ENCODE assay signal across 1 cellular context in genomic region chr1:23691499-23692307, GRCh38.
A peak's percentile ranks its signal among the peaks of the same experiment; 100 is the strongest.
TF ChIP-seq lines count a peak whose summit lies in the region.

Gene RPL11, plus strand, starts transcription at chr1:23691806. Its CDS starts 18 bp downstream, at chr1:23691824.

TF ChIP-seq in HepG2, 621 proteins besides CTCF, POLR2A, EP300 and RAD21 (continued from another document and continues in another):
- no peak for TF ChIP-seq USF2 (IDR thresholded peaks at IDR 0.05; ENCODE audit: low read depth, low read length)
- TF ChIP-seq USF2 (CRISPR knock-in tag; IDR thresholded peaks at IDR 0.05; ENCODE audit: borderline replicate concordance) = no peak
- TF ChIP-seq ZNF160 (CRISPR knock-in tag; IDR thresholded peaks at IDR 0.05) = 0 out of 2 replicates have a peak, but pooled peaks have one; percentile 23
- no peak for TF ChIP-seq ZBTB40 (IDR thresholded peaks at IDR 0.05)
- TF ChIP-seq ZBTB40 (CRISPR knock-in tag; IDR thresholded peaks at IDR 0.05) = peak; percentile 82
- TF ChIP-seq E2F2 (CRISPR knock-in tag; IDR thresholded peaks at IDR 0.05; ENCODE audit: borderline replicate concordance) = no peak
- no peak for TF ChIP-seq GPBP1L1 (CRISPR knock-in tag; IDR thresholded peaks at IDR 0.05)
- peak; percentile 70; the same call in 1 of the 2 replicates for TF ChIP-seq LBX2 (CRISPR knock-in tag; IDR thresholded peaks at IDR 0.05; ENCODE audit: borderline replicate concordance)
- TF ChIP-seq SRY (CRISPR knock-in tag; IDR thresholded peaks at IDR 0.05) = peak; percentile 61; the same call in 1 of the 2 replicates
- peak; percentile 82 for TF ChIP-seq ZNF446 (CRISPR knock-in tag; IDR thresholded peaks at IDR 0.05)
- TF ChIP-seq SATB2 (CRISPR knock-in tag; IDR thresholded peaks at IDR 0.05) = no peak
- TF ChIP-seq MAZ (IDR thresholded peaks at IDR 0.05; ENCODE audit: borderline replicate concordance, low read depth, low read length) = no peak
- TF ChIP-seq MAZ (CRISPR knock-in tag; IDR thresholded peaks at IDR 0.05; ENCODE audit: low read depth) = peak; percentile 74
- peak; percentile 87; the same call in 1 of the 2 replicates for TF ChIP-seq AHR (CRISPR knock-in tag; IDR thresholded peaks at IDR 0.05)
- TF ChIP-seq KDM3A (CRISPR knock-in tag; IDR thresholded peaks at IDR 0.05; ENCODE audit: low read depth) = peak; percentile 62; the same call in 1 of the 2 replicates
- no peak for TF ChIP-seq ZBED4 (CRISPR knock-in tag; IDR thresholded peaks at IDR 0.05; ENCODE audit: borderline replicate concordance)
- TF ChIP-seq THAP8 (CRISPR knock-in tag; IDR thresholded peaks at IDR 0.05; ENCODE audit: borderline replicate concordance) = no peak; the same call in 1 of the 2 replicates
- peak; percentile 83 to 90 for TF ChIP-seq HMGXB4 (CRISPR knock-in tag; IDR thresholded peaks at IDR 0.05; ENCODE audit: borderline replicate concordance in 1 of 2, low read depth in 1 of 2)
- TF ChIP-seq DRAP1 (CRISPR knock-in tag; IDR thresholded peaks at IDR 0.05) = peak; percentile 97
- no peak for TF ChIP-seq ZSCAN21 (CRISPR knock-in tag; IDR thresholded peaks at IDR 0.05; ENCODE audit: borderline replicate concordance)
- TF ChIP-seq TP53 (CRISPR knock-in tag; conservative IDR thresholded peaks at IDR 0.05) = 0 out of 2 replicates have a peak, but pooled peaks have one; percentile 42
- TF ChIP-seq ZNF576 (CRISPR knock-in tag; IDR thresholded peaks at IDR 0.05) = peak; percentile 86; the same call in 1 of the 2 replicates
- TF ChIP-seq GMEB2 (CRISPR knock-in tag; IDR thresholded peaks at IDR 0.05; ENCODE audit: low read depth) = no peak
- no peak for TF ChIP-seq SYNCRIP (IDR thresholded peaks at IDR 0.05; ENCODE audit: insufficient read depth, low read depth, low read length)
- no peak for TF ChIP-seq SP1 (IDR thresholded peaks at IDR 0.05)
- TF ChIP-seq SP1 (CRISPR knock-in tag; IDR thresholded peaks at IDR 0.05) = peak; percentile 39; the same call in 1 of the 2 replicates
